ENCODE assay signal across 1 cellular context in genomic region chr20:49986049-49986448, GRCh38.
TF ChIP-seq lines count a peak whose summit lies in the region.

No MANE protein-coding gene starts in this region.

TF ChIP-seq in WTC11, 78 proteins besides CTCF, POLR2A, EP300 and RAD21 (continued from another document):
- no peak for TF ChIP-seq ATF2 (CRISPR knock-in tag; IDR thresholded peaks at IDR 0.05; ENCODE audit: borderline replicate concordance, low read depth)
- no peak for TF ChIP-seq IRF2 (CRISPR knock-in tag; IDR thresholded peaks at IDR 0.05; ENCODE audit: borderline replicate concordance, low read depth)
- TF ChIP-seq JUN (CRISPR knock-in tag; IDR thresholded peaks at IDR 0.05): no peak
- TF ChIP-seq FOXP4 (CRISPR knock-in tag; IDR thresholded peaks at IDR 0.05): no peak
- TF ChIP-seq EMX1 (CRISPR knock-in tag; IDR thresholded peaks at IDR 0.05): no peak
- no peak for TF ChIP-seq ZBTB21 (CRISPR knock-in tag; IDR thresholded peaks at IDR 0.05; ENCODE audit: borderline replicate concordance)
- TF ChIP-seq FOXJ3 (CRISPR knock-in tag; IDR thresholded peaks at IDR 0.05; ENCODE audit: borderline replicate concordance): no peak
